31 cellular contexts compared by ENCODE assay signal in genomic region chrX:105347373-105347772, GRCh38.
"Had no signal": no experiment of that assay in that cellular context is flagged by ENCODE, and none has a peak within 500 bp of the region (broad histone marks: within the 10 kb centered on the region; RNA-seq: fewer than 3 reads in every experiment).

No MANE protein-coding gene starts in this region.

- ATAC-seq: naive thymus-derived CD4-positive, alpha-beta T cell; natural killer cell; right cardiac atrium; sciatic nerve; stimulated activated memory B cell treated with anti-CD40 and anti-IgM and Interleukin-4, amounts not matched to agents 10 μg/mL and 1 μg/mL and 100 μg/mL, for 72 hours; stimulated activated naive CD8-positive, alpha-beta T cell treated with anti-CD3 and anti-CD28 coated beads, Interleukin-15, amount 100 ng/mL, for 72 hours; stimulated activated naive CD8-positive, alpha-beta T cell treated with anti-CD3 and anti-CD28 coated beads, Interleukin-15, Interleukin-2, amounts not matched to agents 100 U/mL and 50 U/mL, for 24 hours; upper lobe of right lung had no signal

- H3K27ac Mint-ChIP-seq: naive thymus-derived CD4-positive, alpha-beta T cell; natural killer cell; nephron; neural progenitor cell; stimulated activated memory B cell treated with anti-CD40 and anti-IgM and Interleukin-4, amounts not matched to agents 10 μg/mL and 1 μg/mL and 100 μg/mL, for 72 hours; stimulated activated naive CD8-positive, alpha-beta T cell treated with anti-CD3 and anti-CD28 coated beads, Interleukin-15, amount 100 ng/mL, for 72 hours; type B pancreatic cell had no signal

- DNase-seq: naive thymus-derived CD4-positive, alpha-beta T cell; natural killer cell; occipital lobe; ovary; posterior cingulate gyrus; retina; right cardiac atrium; spleen; stimulated activated CD4-positive, alpha-beta T cell treated with anti-CD3 and anti-CD28 coated beads, Interleukin-12 subunit alpha, Interleukin-12 subunit beta, amount 100 ng/mL, for 4 hours; stimulated activated CD4-positive, alpha-beta T cell treated with anti-CD3 and anti-CD28 coated beads, Interleukin-1b, Interleukin-23, amount 100 ng/mL, for 48 hours; stimulated activated CD4-positive, alpha-beta T cell treated with anti-CD3 and anti-CD28 coated beads, Interleukin-4, amount 100 ng/mL, for 1 hour; stimulated activated CD4-positive, alpha-beta T cell treated with anti-CD3 and anti-CD28 coated beads, Interleukin-4, amount 100 ng/mL, for 4 hours; stimulated activated CD8-positive, alpha-beta memory T cell treated with anti-CD3 and anti-CD28 coated beads, Interleukin-4, amount 100 ng/mL, for 48 hours; stimulated activated naive CD8-positive, alpha-beta T cell treated with anti-CD3 and anti-CD28 coated beads, Interleukin-15, amount 100 ng/mL, for 72 hours; stimulated activated naive CD8-positive, alpha-beta T cell treated with anti-CD3 and anti-CD28 coated beads, Interleukin-15, Interleukin-2, amounts not matched to agents 100 U/mL and 50 U/mL, for 24 hours; substantia nigra; testis; tibial artery; transverse colon; upper lobe of right lung; uterus had no signal

- H3K4me3 ChIP-seq: neural progenitor cell, ovary, prostate gland, skin epidermis, smooth muscle cell, spleen, suprapubic skin, testis, tibial artery, transverse colon, upper lobe of right lung, uterus had no signal

- H3K9ac ChIP-seq: neural progenitor cell, parathyroid adenoma had no signal

- H3K36me3 ChIP-seq: neural progenitor cell, ovary, prostate gland, spleen, suprapubic skin, tibial artery, transverse colon, upper lobe of right lung, uterus had no signal

- H3K4me1 ChIP-seq: neural progenitor cell, parathyroid adenoma, prostate gland, spleen, suprapubic skin, testis, tibial artery, transverse colon, upper lobe of right lung, uterus had no signal

- H3K4me2 ChIP-seq: neural progenitor cell, smooth muscle cell had no signal

- H3K9me3 Mint-ChIP-seq: type B pancreatic cell had no signal

- H3K27me3 Mint-ChIP-seq: naive thymus-derived CD4-positive, alpha-beta T cell; stimulated activated memory B cell treated with anti-CD40 and anti-IgM and Interleukin-4, amounts not matched to agents 10 μg/mL and 1 μg/mL and 100 μg/mL, for 72 hours; stimulated activated naive CD8-positive, alpha-beta T cell treated with anti-CD3 and anti-CD28 coated beads, Interleukin-15, amount 100 ng/mL, for 72 hours; type B pancreatic cell had no signal

- H3K27ac ChIP-seq: neural progenitor cell, ovary, parathyroid adenoma, prostate gland, skin epidermis, spleen, suprapubic skin, testis, tibial artery, transverse colon, upper lobe of right lung, uterus had no signal

- H3K27me3 ChIP-seq: neural progenitor cell, ovary, spleen, suprapubic skin, testis, tibial artery, transverse colon, upper lobe of right lung had no signal

- H3K9me3 ChIP-seq: ovary, prostate gland, suprapubic skin, testis, tibial artery, transverse colon, upper lobe of right lung, uterus had no signal

- H2AFZ ChIP-seq: neural progenitor cell, parathyroid adenoma had no signal

- H3K36me3 Mint-ChIP-seq: naive thymus-derived CD4-positive, alpha-beta T cell; natural killer cell; neural progenitor cell; stimulated activated memory B cell treated with anti-CD40 and anti-IgM and Interleukin-4, amounts not matched to agents 10 μg/mL and 1 μg/mL and 100 μg/mL, for 72 hours; type B pancreatic cell had no signal

- H3K4me3 Mint-ChIP-seq: naive thymus-derived CD4-positive, alpha-beta T cell; natural killer cell; nephron; neural progenitor cell; stimulated activated memory B cell treated with anti-CD40 and anti-IgM and Interleukin-4, amounts not matched to agents 10 μg/mL and 1 μg/mL and 100 μg/mL, for 72 hours; stimulated activated naive CD8-positive, alpha-beta T cell treated with anti-CD3 and anti-CD28 coated beads, Interleukin-15, amount 100 ng/mL, for 72 hours; type B pancreatic cell had no signal

- H3K4me1 Mint-ChIP-seq: naive thymus-derived CD4-positive, alpha-beta T cell; natural killer cell; nephron; neural progenitor cell; stimulated activated memory B cell treated with anti-CD40 and anti-IgM and Interleukin-4, amounts not matched to agents 10 μg/mL and 1 μg/mL and 100 μg/mL, for 72 hours; stimulated activated naive CD8-positive, alpha-beta T cell treated with anti-CD3 and anti-CD28 coated beads, Interleukin-15, amount 100 ng/mL, for 72 hours had no signal

- H3K79me2 ChIP-seq: parathyroid adenoma had no signal
